8 cellular contexts compared by ENCODE assay signal in genomic region chr15:60590935-60591490, GRCh38.
DNase-seq lines count a peak whose midpoint lies in the region; ATAC-seq and TF ChIP-seq lines count a peak whose summit lies in the region.

No MANE protein-coding gene starts in this region.

- peaks cover 64% of the 10 kb centered on the region for H3K4me1 Mint-ChIP-seq in activated CD8-positive, alpha-beta memory T cell treated with anti-CD3 and anti-CD28 coated beads, Interleukin-2, amount 10 ng/mL, durations not matched to agents 7 days and 5 days

- 3 to 4% methylated on average over 39 to 41 of the region's 41 CpGs for WGBS in testis, 2 donors

- TF ChIP-seq POLR2A in erythroblast (IDR thresholded peaks at IDR 0.05; ENCODE audit: low read length) = no peak
- TF ChIP-seq POLR2A in testis (IDR thresholded peaks at IDR 0.05) = no peak

- TF ChIP-seq CTCF in testis (IDR thresholded peaks at IDR 0.05) = no peak

- H3K27me3 Mint-ChIP-seq in activated CD8-positive, alpha-beta memory T cell treated with anti-CD3 and anti-CD28 coated beads, Interleukin-2, amount 10 ng/mL, durations not matched to agents 7 days and 5 days = peaks cover 14% of the 10 kb centered on the region

- H3K4me3 ChIP-seq in mucosa of stomach (ENCODE audit: low read length) (peak overlapping the region; percentile 22), testis (peak overlapping the region; percentile 86 to 89)

- H3K9me3 ChIP-seq in mucosa of stomach (ENCODE audit: control insufficient read depth, low read length) = no peaks in the 10 kb centered on the region
- H3K9me3 ChIP-seq in testis = no peaks in the 10 kb centered on the region

- H3K9me3 Mint-ChIP-seq in activated CD8-positive, alpha-beta memory T cell treated with anti-CD3 and anti-CD28 coated beads, Interleukin-2, amount 10 ng/mL, durations not matched to agents 7 days and 5 days (ENCODE audit: low read depth) = no peaks in the 10 kb centered on the region

- CTCF ChIA-PET in activated CD8-positive, alpha-beta memory T cell treated with anti-CD3 and anti-CD28 coated beads, Interleukin-2, amount 10 ng/mL, durations not matched to agents 7 days and 5 days (lab: Charles Lee) = interaction anchor here (0.6 to 3.2 kb wide), 10 partner anchors 10 to 325 kb away, joined by 3 to 15 read pairs (median 4); no protein-coding TSS in a partner anchor

- peak; percentile 77 for DNase-seq in ELF-1 (ENCODE audit: low read depth, low spot score)
- DNase-seq in M059J (ENCODE audit: low read depth) = peak; percentile 7
- DNase-seq in activated CD8-positive, alpha-beta memory T cell treated with anti-CD3 and anti-CD28 coated beads, Interleukin-2, amount 10 ng/mL, durations not matched to agents 7 days and 5 days = peak; percentile 70
- peak; percentile 54 to 68 for DNase-seq in erythroblast (lab: John Stamatoyannopoulos, UW)
- DNase-seq in testis = peak; percentile 66
- DNase-seq in UCSD-AML1 (lab: John Stamatoyannopoulos, UW; ENCODE audit: unreplicated experiment) = no peak

- intact Hi-C loops in testis (cut with DNase I; ENCODE audit: low total_unique reads) = no loop called here

- H3K27ac Mint-ChIP-seq in activated CD8-positive, alpha-beta memory T cell treated with anti-CD3 and anti-CD28 coated beads, Interleukin-2, amount 10 ng/mL, durations not matched to agents 7 days and 5 days = peak overlapping the region; percentile 96

- H3K36me3 Mint-ChIP-seq in activated CD8-positive, alpha-beta memory T cell treated with anti-CD3 and anti-CD28 coated beads, Interleukin-2, amount 10 ng/mL, durations not matched to agents 7 days and 5 days = peaks cover 17% of the 10 kb centered on the region

- H3K27ac ChIP-seq in testis = peak overlapping the region; percentile 96 to 97

- H3K36me3 ChIP-seq in mucosa of stomach (ENCODE audit: control insufficient read depth, insufficient read depth, low read length) (no peaks in the 10 kb centered on the region), testis (ENCODE audit: low read depth, missing control alignments) (no peaks in the 10 kb centered on the region)

- H3K4me1 ChIP-seq in mucosa of stomach (ENCODE audit: control insufficient read depth, insufficient read depth, low read length) (peaks cover 4% of the 10 kb centered on the region), testis (peaks cover 5% of the 10 kb centered on the region)

- peak overlapping the region; percentile 86 for H3K4me3 Mint-ChIP-seq in activated CD8-positive, alpha-beta memory T cell treated with anti-CD3 and anti-CD28 coated beads, Interleukin-2, amount 10 ng/mL, durations not matched to agents 7 days and 5 days

- H3K27me3 ChIP-seq in mucosa of stomach (ENCODE audit: control insufficient read depth, insufficient read depth, low read length) (peaks cover 26% of the 10 kb centered on the region), testis (no peaks in the 10 kb centered on the region)

- H3K9ac ChIP-seq in mucosa of stomach (ENCODE audit: low read length) = peak overlapping the region; percentile 66

- ATAC-seq in activated CD8-positive, alpha-beta memory T cell treated with anti-CD3 and anti-CD28 coated beads, Interleukin-2, amount 10 ng/mL, durations not matched to agents 7 days and 5 days = peak; percentile 8
- no peak for ATAC-seq in HG02588 (IDR thresholded peaks at IDR 0.05; ENCODE audit: unreplicated experiment)
